ENCODE assay signal across 10 cellular contexts in genomic region chr10:113052076-113052830, GRCh38.
DNase-seq lines count a peak whose midpoint lies in the region; ATAC-seq lines count a peak whose summit lies in the region.
"Had no signal": no experiment of that assay in that cellular context is flagged by ENCODE, and none has a peak within 500 bp of the region (broad histone marks: within the 10 kb centered on the region; RNA-seq: fewer than 3 reads in every experiment).

No MANE protein-coding gene starts in this region.

- H3K27me3 Mint-ChIP-seq in naive thymus-derived CD4-positive, alpha-beta T cell, result peaks cover 0 to 27% (median 11%) of the 10 kb centered on the region in 5 donors

- H3K36me3 ChIP-seq in adipocyte (ENCODE audit: control insufficient read depth, insufficient read depth, low read length, severe bottlenecking) (peaks cover 19% of the 10 kb centered on the region), HAP-1 (replicated peaks) (no peaks in the 10 kb centered on the region)
- H3K36me3 ChIP-seq in naive thymus-derived CD4-positive, alpha-beta T cell (ENCODE audit: control insufficient read depth in 2 of 3, insufficient read depth in 3 of 3, low read length in 3 of 3), result no peaks in the 10 kb centered on the region

- H3K9ac ChIP-seq in adipocyte (ENCODE audit: low read length), result peak overlapping the region; percentile 61

- H3K27ac ChIP-seq in naive thymus-derived CD4-positive, alpha-beta T cell (ENCODE audit: low read depth, low read length), result no peak overlapping the region

- CTCF ChIA-PET in naive thymus-derived CD4-positive, alpha-beta T cell (lab: Charles Lee), result no interaction called here

- no peak overlapping the region for H3K4me3 ChIP-seq in adipocyte (ENCODE audit: low read length)
- no peak overlapping the region for H3K4me3 ChIP-seq in HAP-1
- no peak overlapping the region for H3K4me3 ChIP-seq in naive thymus-derived CD4-positive, alpha-beta T cell (ENCODE audit: low read length)

- no peaks in the 10 kb centered on the region for H3K9me3 Mint-ChIP-seq in naive thymus-derived CD4-positive, alpha-beta T cell
- H3K9me3 Mint-ChIP-seq: activated naive CD8-positive, alpha-beta T cell treated with anti-CD3 and anti-CD28 coated beads, Interleukin-2, amount 50 U/mL, for 24 hours had no signal

- H3K4me1 ChIP-seq in adipocyte (ENCODE audit: control insufficient read depth, insufficient read depth, low read length), result peaks cover 67% of the 10 kb centered on the region
- H3K4me1 ChIP-seq in HAP-1, result peaks cover 37% of the 10 kb centered on the region
- H3K4me1 ChIP-seq in naive thymus-derived CD4-positive, alpha-beta T cell (ENCODE audit: control insufficient read depth in 2 of 2, insufficient read depth in 2 of 2, low read length in 2 of 2), result peaks cover 15 to 18% of the 10 kb centered on the region in 2 donors

- no peak overlapping the region for H3K27ac Mint-ChIP-seq in naive thymus-derived CD4-positive, alpha-beta T cell
- H3K27ac Mint-ChIP-seq: activated naive CD8-positive, alpha-beta T cell treated with anti-CD3 and anti-CD28 coated beads, Interleukin-2, amount 50 U/mL, for 24 hours had no signal

- POLR2A ChIA-PET in naive thymus-derived CD4-positive, alpha-beta T cell (lab: Charles Lee), result no interaction called here

- H3K27me3 ChIP-seq in adipocyte (replicated peaks; ENCODE audit: control insufficient read depth, insufficient read depth, low read length), result no peaks in the 10 kb centered on the region
- H3K27me3 ChIP-seq in HAP-1 (ENCODE audit: low read depth), result no peaks in the 10 kb centered on the region
- no peaks in the 10 kb centered on the region for H3K27me3 ChIP-seq in naive thymus-derived CD4-positive, alpha-beta T cell (ENCODE audit: control insufficient read depth in 2 of 2, insufficient read depth in 2 of 2, low read length in 2 of 2)

- H3K36me3 Mint-ChIP-seq in naive thymus-derived CD4-positive, alpha-beta T cell, result peaks cover 0 to 5% (median 0%) of the 10 kb centered on the region in 5 donors

- H3K9me3 ChIP-seq in adipocyte (ENCODE audit: control insufficient read depth, low read length), result no peaks in the 10 kb centered on the region
- H3K9me3 ChIP-seq in HAP-1, result no peaks in the 10 kb centered on the region
- H3K9me3 ChIP-seq in naive thymus-derived CD4-positive, alpha-beta T cell (ENCODE audit: control insufficient read depth in 2 of 3, low read length in 3 of 3), result no peaks in the 10 kb centered on the region

- intact Hi-C loops in Right ventricle myocardium inferior (cut with DNase I) (no loop called here), cardiac septum (cut with DNase I) (loop anchor here (5.0 kb wide), 1 partner anchor 100 kb away; the partner anchor contains the start of gene TCF7L2)
- intact Hi-C loops in naive thymus-derived CD4-positive, alpha-beta T cell (cut with micrococcal nuclease), result no loop called here

- H3K4me3 Mint-ChIP-seq in naive thymus-derived CD4-positive, alpha-beta T cell, result no peak overlapping the region
- H3K4me3 Mint-ChIP-seq: activated naive CD8-positive, alpha-beta T cell treated with anti-CD3 and anti-CD28 coated beads, Interleukin-2, amount 50 U/mL, for 24 hours had no signal

- peaks cover 0 to 38% (median 30%) of the 10 kb centered on the region in 7 donors for H3K4me1 Mint-ChIP-seq in naive thymus-derived CD4-positive, alpha-beta T cell

- DNase-seq in Right ventricle myocardium inferior (ENCODE audit: missing footprints) (no peak), cardiac septum (ENCODE audit: low spot score) (no peak), adipocyte (ENCODE audit: low read depth) (no peak), left kidney (ENCODE audit: low read depth, low spot score) (peak; percentile 42), HAP-1 (ENCODE audit: low spot score in 2 of 2) (no peak)
- DNase-seq in naive thymus-derived CD4-positive, alpha-beta T cell, result no peak
- DNase-seq: activated naive CD8-positive, alpha-beta T cell treated with anti-CD3 and anti-CD28 coated beads, Interleukin-2, amount 50 U/mL, for 24 hours; NCI-H510A treated with DMSO at 0.1 percent for 48 hours had no signal

- ATAC-seq in Right ventricle myocardium inferior (peak; percentile 56), HG03378 (IDR thresholded peaks at IDR 0.05; ENCODE audit: unreplicated experiment) (no peak), HG03108 (IDR thresholded peaks at IDR 0.05; ENCODE audit: unreplicated experiment) (no peak)
- no peak for ATAC-seq in naive thymus-derived CD4-positive, alpha-beta T cell
- ATAC-seq: activated naive CD8-positive, alpha-beta T cell treated with anti-CD3 and anti-CD28 coated beads, Interleukin-2, amount 50 U/mL, for 24 hours had no signal

- in situ Hi-C loops in HAP-1 (cut with MboI; ENCODE audit: low sequenced_read_pairs), result no loop called here
